In the genomic region with DNA sequence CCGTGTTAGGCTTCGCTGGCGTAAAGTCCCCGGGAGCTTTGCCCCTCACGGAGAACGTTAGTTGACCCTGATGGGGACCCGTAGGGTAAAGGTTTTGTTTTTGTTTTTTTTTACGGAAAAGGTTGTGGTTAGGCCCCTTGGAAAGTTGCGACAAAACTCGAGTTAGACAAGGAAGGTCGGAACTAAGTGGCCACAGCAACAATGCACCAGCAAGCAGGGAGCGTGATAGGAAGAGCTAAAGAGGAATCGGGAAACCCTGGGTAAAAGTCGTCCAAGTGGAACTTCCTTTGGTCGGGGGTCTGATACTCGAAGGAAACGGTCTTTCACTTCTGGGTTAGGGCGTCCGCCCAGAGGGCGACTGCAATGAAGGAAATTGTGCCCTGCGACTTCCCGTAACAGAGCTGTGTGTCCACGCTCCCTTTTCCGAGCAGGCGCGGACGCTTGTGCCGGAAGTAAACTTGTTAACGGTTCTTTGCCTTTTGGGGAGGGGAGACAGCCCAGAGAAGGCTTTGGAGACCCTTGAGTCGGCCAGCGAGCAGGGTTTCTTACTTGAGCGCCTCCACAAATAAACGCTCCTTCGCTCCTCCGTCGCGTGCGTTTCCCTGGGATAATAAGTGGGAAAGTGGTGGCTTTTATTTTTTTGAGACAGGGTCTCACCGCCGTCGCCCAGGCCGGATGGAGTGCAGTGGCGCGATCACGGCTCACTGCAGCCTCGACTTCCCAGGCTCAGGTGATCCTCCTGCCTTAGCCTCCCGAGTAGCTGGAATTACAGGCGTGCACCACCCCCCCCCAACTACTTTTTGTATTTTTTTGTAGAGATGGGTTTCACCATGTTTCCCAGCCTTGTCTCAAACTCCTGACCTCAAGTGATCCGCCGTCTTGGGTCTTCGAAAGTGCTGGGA, we compare ENCODE assay signal across 8 cellular contexts. TPM values are rescaled to one million over a fixed set of nuclear protein-coding genes. Genes with fewer than 3 reads are reported as not detected.
A peak's percentile ranks its signal among the peaks of the same experiment; 100 is the strongest.
DNase-seq lines count a peak whose midpoint lies in the region; ATAC-seq and TF ChIP-seq lines count a peak whose summit lies in the region.

No MANE protein-coding gene starts in this region.

- ATAC-seq in stimulated activated naive CD8-positive, alpha-beta T cell treated with anti-CD3 and anti-CD28 coated beads, Interleukin-15, Interleukin-2, amounts not matched to agents 100 U/mL and 50 U/mL, for 24 hours, result peak; percentile 59

- peak overlapping the region; percentile 85 for H3K4me3 ChIP-seq in LNCaP clone FGC (ENCODE audit: low read depth, low read length)
- peak overlapping the region; percentile 90 for H3K4me3 ChIP-seq in fibroblast of the aortic adventitia (ENCODE audit: low read depth, low read length)

- peak; percentile 91 for DNase-seq in Daoy (ENCODE audit: low read depth)
- peak; percentile 90 for DNase-seq in H4 (ENCODE audit: low spot score)
- DNase-seq in LNCaP clone FGC (ENCODE audit: low read depth), result peak; percentile 66
- peak; percentile 92 for DNase-seq in RPMI8226
- DNase-seq in activated T-helper 2 cell treated with anti-CD3 and anti-CD28 coated beads, Interferon-gamma antibody, Interleukin-2, Interleukin-4, amounts not matched to agents 10 μg/mL and 5 μg/mL and 100 μg/mL, durations not matched to agents 14 hours and 24 hours and 36 hours (ENCODE audit: low spot score), result peak; percentile 86
- peak; percentile 92 for DNase-seq in fibroblast of the aortic adventitia (ENCODE audit: low read depth)
- peak; percentile 88 for DNase-seq in stimulated activated naive CD8-positive, alpha-beta T cell treated with anti-CD3 and anti-CD28 coated beads, Interleukin-15, Interleukin-2, amounts not matched to agents 100 U/mL and 50 U/mL, for 24 hours

- no peaks in the 10 kb centered on the region for H3K27me3 Mint-ChIP-seq in activated T-helper 2 cell treated with anti-CD3 and anti-CD28 coated beads, Interferon-gamma antibody, Interleukin-2, Interleukin-4, amounts not matched to agents 10 μg/mL and 5 μg/mL and 100 μg/mL, durations not matched to agents 14 hours and 24 hours and 36 hours (ENCODE audit: low read depth)
- no peaks in the 10 kb centered on the region for H3K27me3 Mint-ChIP-seq in nephron (ENCODE audit: low read depth)

- H3K4me3 Mint-ChIP-seq in activated T-helper 2 cell treated with anti-CD3 and anti-CD28 coated beads, Interferon-gamma antibody, Interleukin-2, Interleukin-4, amounts not matched to agents 10 μg/mL and 5 μg/mL and 100 μg/mL, durations not matched to agents 14 hours and 24 hours and 36 hours (ENCODE audit: low read depth), result peak overlapping the region; percentile 98
- peak overlapping the region; percentile 93 to 99 (median 96) for H3K4me3 Mint-ChIP-seq in nephron

- H3K9me3 Mint-ChIP-seq in activated T-helper 2 cell treated with anti-CD3 and anti-CD28 coated beads, Interferon-gamma antibody, Interleukin-2, Interleukin-4, amounts not matched to agents 10 μg/mL and 5 μg/mL and 100 μg/mL, durations not matched to agents 14 hours and 24 hours and 36 hours, result no peaks in the 10 kb centered on the region
- no peaks in the 10 kb centered on the region for H3K9me3 Mint-ChIP-seq in nephron

- H3K4me1 Mint-ChIP-seq in activated T-helper 2 cell treated with anti-CD3 and anti-CD28 coated beads, Interferon-gamma antibody, Interleukin-2, Interleukin-4, amounts not matched to agents 10 μg/mL and 5 μg/mL and 100 μg/mL, durations not matched to agents 14 hours and 24 hours and 36 hours (ENCODE audit: low read depth), result peaks cover 49% of the 10 kb centered on the region
- peaks cover 37% of the 10 kb centered on the region for H3K4me1 Mint-ChIP-seq in nephron

- TF ChIP-seq CTCF in LNCaP clone FGC (IDR thresholded peaks at IDR 0.05; ENCODE audit: control insufficient read depth, extremely low read depth, insufficient read depth) (no peak), fibroblast of the aortic adventitia (IDR thresholded peaks at IDR 0.05; ENCODE audit: insufficient read depth, low read length) (no peak), nephron (IDR thresholded peaks at IDR 0.05; ENCODE audit: unreplicated experiment in 3 of 3) (no peak)

- H3K36me3 Mint-ChIP-seq in activated T-helper 2 cell treated with anti-CD3 and anti-CD28 coated beads, Interferon-gamma antibody, Interleukin-2, Interleukin-4, amounts not matched to agents 10 μg/mL and 5 μg/mL and 100 μg/mL, durations not matched to agents 14 hours and 24 hours and 36 hours (ENCODE audit: low read depth), result peaks cover 51% of the 10 kb centered on the region
- peaks cover 3% of the 10 kb centered on the region for H3K36me3 Mint-ChIP-seq in nephron (ENCODE audit: low read depth)

- intact Hi-C loops in activated T-helper 2 cell treated with anti-CD3 and anti-CD28 coated beads, Interferon-gamma antibody, Interleukin-2, Interleukin-4, amounts not matched to agents 10 μg/mL and 5 μg/mL and 100 μg/mL, durations not matched to agents 14 hours and 24 hours and 36 hours (cut with micrococcal nuclease), result loop anchor here (1.0 to 5.0 kb wide), 7 partner anchors 49 to 119 kb away; partner anchors contain the start of genes NIFK and TSN

- peak overlapping the region; percentile 98 for H3K27ac Mint-ChIP-seq in activated T-helper 2 cell treated with anti-CD3 and anti-CD28 coated beads, Interferon-gamma antibody, Interleukin-2, Interleukin-4, amounts not matched to agents 10 μg/mL and 5 μg/mL and 100 μg/mL, durations not matched to agents 14 hours and 24 hours and 36 hours
- H3K27ac Mint-ChIP-seq in nephron, result peak overlapping the region; percentile 99 to 100 (median 100)

RNA-seq across cellular contexts. Expression of gene CLASP1, which starts 0.6 kb away (rescaled TPM):
- 13.6 and 21.2 TPM in 2 replicates for total RNA-seq in Daoy (2014; rRNA removed; shearing (Covaris generic))
- 29.2 and 33.6 TPM in 2 replicates for total RNA-seq in H4 (2014; rRNA removed; shearing (Covaris generic))
- total RNA-seq in activated T-helper 2 cell treated with anti-CD3 and anti-CD28 coated beads, Interferon-gamma antibody, Interleukin-2, Interleukin-4, amounts not matched to agents 10 μg/mL and 5 μg/mL and 100 μg/mL, durations not matched to agents 14 hours and 24 hours and 36 hours, result 66.4 and 71.7 TPM in 2 replicates
- 45.6 and 49.8 TPM in 2 replicates for total RNA-seq in fibroblast of the aortic adventitia (ENCODE audit: low replicate concordance)

Comparison
In these comparisons a context has a peak if more than half of its experiments do, and no peak if none do; other contexts are left out.
1. Peak in every context shown above with its lines: DNase-seq, ATAC-seq and H3K4me3 ChIP-seq.